21 cellular contexts compared by ENCODE assay signal in genomic region chr6:41633235-41633634, GRCh38. TPM values are rescaled to one million over a fixed set of nuclear protein-coding genes. Genes with fewer than 3 reads are reported as not detected.
A peak's percentile ranks its signal among the peaks of the same experiment; 100 is the strongest.
DNase-seq lines count a peak whose midpoint lies in the region; TF ChIP-seq lines count a peak whose summit lies in the region.
"Had no signal": no experiment of that assay in that cellular context is flagged by ENCODE, and none has a peak within 500 bp of the region (broad histone marks: within the 10 kb centered on the region; RNA-seq: fewer than 3 reads in every experiment).

No MANE protein-coding gene starts in this region.

- CTCF ChIA-PET in RWPE1 (lab: Yijun Ruan, JAX), result interaction anchor here (0.7 to 1.0 kb wide), 2 partner anchors 265 to 802 kb away, joined by 3 to 4 read pairs; no protein-coding TSS in a partner anchor

- no peaks in the 10 kb centered on the region for H3K36me3 ChIP-seq in BLaER1 treated with 17β-estradiol and CSF1 and Interleukin-3, amounts not matched to agents 10 nM and 100 nM
- H3K36me3 ChIP-seq in breast epithelium, result no peaks in the 10 kb centered on the region

- TF ChIP-seq CTCF in RWPE1 (conservative IDR thresholded peaks at IDR 0.05; ENCODE audit: low read depth) (no peak), brain (conservative IDR thresholded peaks at IDR 0.05) (no peak), neural crest cell (conservative IDR thresholded peaks at IDR 0.05) (no peak), breast epithelium (IDR thresholded peaks at IDR 0.05) (no peak)

- H3K4me2 ChIP-seq in BLaER1 treated with 17β-estradiol and CSF1 and Interleukin-3, amounts not matched to agents 10 nM and 100 nM, result peak overlapping the region in 10 of 11 experiments; percentile 49 to 99 (median 88); a peak in 18 of 22 replicates

- no peak for TF ChIP-seq POLR2A in breast epithelium (IDR thresholded peaks at IDR 0.05)

- H3K9me3 Mint-ChIP-seq in brain (peaks cover 0 to 10% (median 0%) of the 10 kb centered on the region in 5 experiments), neural crest cell (no peaks in the 10 kb centered on the region)
- H3K9me3 Mint-ChIP-seq: CD4-positive, alpha-beta T cell; CD8-positive, alpha-beta memory T cell had no signal

- H3K27ac ChIP-seq in BLaER1 treated with 17β-estradiol and CSF1 and Interleukin-3, amounts not matched to agents 10 nM and 100 nM, result peak overlapping the region in 5 of 11 experiments; percentile 7 to 31 (median 14); a peak in 6 of 22 replicates
- H3K27ac ChIP-seq in RWPE1 (peak overlapping the region; percentile 23), breast epithelium (no peak overlapping the region)
- H3K27ac ChIP-seq: GM23248 had no signal

- H3K4me3 Mint-ChIP-seq in brain, result peak overlapping the region in 2 of 5 experiments; percentile 14 to 59
- peak overlapping the region; percentile 25 for H3K4me3 Mint-ChIP-seq in neural crest cell
- H3K4me3 Mint-ChIP-seq: CD4-positive, alpha-beta T cell; CD8-positive, alpha-beta memory T cell had no signal

- H3K27me3 Mint-ChIP-seq in brain, result peaks cover 53% of the 10 kb centered on the region
- peaks cover 50% of the 10 kb centered on the region for H3K27me3 Mint-ChIP-seq in neural crest cell (ENCODE audit: low read depth)

- peak overlapping the region in 2 of 11 experiments; percentile 15 to 50; a peak in 2 of 22 replicates for H3K9ac ChIP-seq in BLaER1 treated with 17β-estradiol and CSF1 and Interleukin-3, amounts not matched to agents 10 nM and 100 nM
- H3K9ac ChIP-seq: GM23248 had no signal

- intact Hi-C loops in breast epithelium (cut with DNase I; ENCODE audit: low total_unique reads), result no loop called here

- H3K4me1 ChIP-seq in BLaER1 treated with 17β-estradiol and CSF1 and Interleukin-3, amounts not matched to agents 10 nM and 100 nM, result peaks cover 29 to 80% (median 62%) of the 10 kb centered on the region in 10 experiments
- H3K4me1 ChIP-seq in breast epithelium, result no peaks in the 10 kb centered on the region

- H3K4me1 Mint-ChIP-seq in brain (peaks cover 52% of the 10 kb centered on the region), neural crest cell (peaks cover 18% of the 10 kb centered on the region)

- no peak for DNase-seq in RWPE1 (ENCODE audit: low spot score)
- DNase-seq in neural crest cell (ENCODE audit: low read depth, low spot score), result no peak
- no peak for DNase-seq in activated naive CD4-positive, alpha-beta T cell treated with anti-CD3 and anti-CD28 coated beads, Interleukin-2, amount 50 U/mL, for 16 hours
- no peak for DNase-seq in NCI-H774 (lab: John Stamatoyannopoulos, UW)
- DNase-seq in breast epithelium (ENCODE audit: low spot score in 2 of 2), result no peak
- DNase-seq in amniotic stem cell (lab: John Stamatoyannopoulos, UW), result no peak
- DNase-seq: CD4-positive, alpha-beta T cell; CD8-positive, alpha-beta memory T cell; DMS 273 treated with DMSO at 0.1 percent for 48 hours; DMS79; EL; GDM1; GM23248; H7; HCEC 1CT had no signal

- peaks cover 0 to 10% (median 0%) of the 10 kb centered on the region in 11 experiments; a peak in 3 of 22 replicates for H3K27me3 ChIP-seq in BLaER1 treated with 17β-estradiol and CSF1 and Interleukin-3, amounts not matched to agents 10 nM and 100 nM
- peaks cover 0 to 4% of the 10 kb centered on the region in 2 donors for H3K27me3 ChIP-seq in breast epithelium

- H3K4me3 ChIP-seq in BLaER1 treated with 17β-estradiol and CSF1 and Interleukin-3, amounts not matched to agents 10 nM and 100 nM, result no peak overlapping the region
- no peak overlapping the region for H3K4me3 ChIP-seq in breast epithelium
- H3K4me3 ChIP-seq: GM12878, GM23248 had no signal

- H3K27ac Mint-ChIP-seq in brain (peak overlapping the region in 3 of 5 experiments; percentile 27 to 89 (median 63)), neural crest cell (ENCODE audit: unreplicated experiment) (no peak overlapping the region)
- H3K27ac Mint-ChIP-seq: CD4-positive, alpha-beta T cell; CD8-positive, alpha-beta memory T cell had no signal

- H4K20me1 ChIP-seq in BLaER1 treated with 17β-estradiol and CSF1 and Interleukin-3, amounts not matched to agents 10 nM and 100 nM, result no peaks in the 10 kb centered on the region

- POLR2A ChIA-PET in RWPE1 (lab: Yijun Ruan, JAX; ENCODE audit: low non-redundant PET), result no interaction called here

- H3K36me3 Mint-ChIP-seq in brain (no peaks in the 10 kb centered on the region), neural crest cell (ENCODE audit: low read depth) (no peaks in the 10 kb centered on the region)
- H3K36me3 Mint-ChIP-seq: CD8-positive, alpha-beta memory T cell had no signal

- H3K9me3 ChIP-seq in BLaER1 treated with 17β-estradiol and CSF1 and Interleukin-3, amounts not matched to agents 10 nM and 100 nM (replicated peaks in 1 of 11), result no peaks in the 10 kb centered on the region
- H3K9me3 ChIP-seq in breast epithelium, result no peaks in the 10 kb centered on the region

RNA-seq across cellular contexts. Expression of gene MDFI, which starts 5.0 kb away (rescaled TPM):
- 3.8 TPM for polyA plus RNA-seq in brain (ENCODE audit: insufficient read depth, low read depth, low replicate concordance)
- total RNA-seq in neural crest cell (64.2 and 65.8 TPM in 2 replicates), breast epithelium (10 to 100 TPM; 26.7 to 75.8 (median 36.1) TPM)
- total RNA-seq: A172; CD4-positive, alpha-beta T cell; CD8-positive, alpha-beta memory T cell; GM12878; GM23248 had no signal
- polyA plus RNA-seq: BJ; CD14-positive monocyte; CD8-positive, alpha-beta memory T cell; GM12878; GM23248 had no signal
